In genomic region chr12:3761116-3761770, GRCh38 we compare ENCODE assay signal across 9 cellular contexts.
"Had no signal": no experiment of that assay in that cellular context is flagged by ENCODE, and none has a peak within 500 bp of the region (broad histone marks: within the 10 kb centered on the region; RNA-seq: fewer than 3 reads in every experiment).

No MANE protein-coding gene starts in this region.

- DNase-seq: activated CD4-positive, CD25-positive, alpha-beta regulatory T cell treated with anti-CD3 and anti-CD28 coated beads, Interleukin-2, amount 50 U/mL, for 72 hours; activated T-cell treated with anti-CD3 and anti-CD28 coated beads for 4 hours; gastrocnemius medialis; left lung; posterior cingulate gyrus; stimulated activated CD4-positive, alpha-beta T cell treated with anti-CD3 and anti-CD28 coated beads, Interleukin-2, amount 100 ng/mL, for 48 hours; stomach; T1000 had no signal

- ATAC-seq: gastrocnemius medialis, left lung had no signal

- H3K4me3 ChIP-seq: gastrocnemius medialis, left lung, skin epidermis, stomach had no signal
